1 cellular context compared by ENCODE assay signal in genomic region chrX:155048997-155049619, GRCh38.
TF ChIP-seq lines count a peak whose summit lies in the region.

No MANE protein-coding gene starts in this region.

TF ChIP-seq in SK-N-SH treated with all-trans-retinoic acid at 6 μM for 48 hours, 23 proteins besides CTCF, POLR2A, EP300 and RAD21 (continued from another document):
- TF ChIP-seq, protein P1, sequence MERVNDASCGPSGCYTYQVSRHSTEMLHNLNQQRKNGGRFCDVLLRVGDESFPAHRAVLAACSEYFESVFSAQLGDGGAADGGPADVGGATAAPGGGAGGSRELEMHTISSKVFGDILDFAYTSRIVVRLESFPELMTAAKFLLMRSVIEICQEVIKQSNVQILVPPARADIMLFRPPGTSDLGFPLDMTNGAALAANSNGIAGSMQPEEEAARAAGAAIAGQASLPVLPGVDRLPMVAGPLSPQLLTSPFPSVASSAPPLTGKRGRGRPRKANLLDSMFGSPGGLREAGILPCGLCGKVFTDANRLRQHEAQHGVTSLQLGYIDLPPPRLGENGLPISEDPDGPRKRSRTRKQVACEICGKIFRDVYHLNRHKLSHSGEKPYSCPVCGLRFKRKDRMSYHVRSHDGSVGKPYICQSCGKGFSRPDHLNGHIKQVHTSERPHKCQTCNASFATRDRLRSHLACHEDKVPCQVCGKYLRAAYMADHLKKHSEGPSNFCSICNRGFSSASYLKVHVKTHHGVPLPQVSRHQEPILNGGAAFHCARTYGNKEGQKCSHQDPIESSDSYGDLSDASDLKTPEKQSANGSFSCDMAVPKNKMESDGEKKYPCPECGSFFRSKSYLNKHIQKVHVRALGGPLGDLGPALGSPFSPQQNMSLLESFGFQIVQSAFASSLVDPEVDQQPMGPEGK (CRISPR knock-in tag; IDR thresholded peaks at IDR 0.05; ENCODE audit: borderline replicate concordance) = no peak
- no peak for TF ChIP-seq OSR1 (CRISPR knock-in tag; IDR thresholded peaks at IDR 0.05)
- TF ChIP-seq, protein P2, sequence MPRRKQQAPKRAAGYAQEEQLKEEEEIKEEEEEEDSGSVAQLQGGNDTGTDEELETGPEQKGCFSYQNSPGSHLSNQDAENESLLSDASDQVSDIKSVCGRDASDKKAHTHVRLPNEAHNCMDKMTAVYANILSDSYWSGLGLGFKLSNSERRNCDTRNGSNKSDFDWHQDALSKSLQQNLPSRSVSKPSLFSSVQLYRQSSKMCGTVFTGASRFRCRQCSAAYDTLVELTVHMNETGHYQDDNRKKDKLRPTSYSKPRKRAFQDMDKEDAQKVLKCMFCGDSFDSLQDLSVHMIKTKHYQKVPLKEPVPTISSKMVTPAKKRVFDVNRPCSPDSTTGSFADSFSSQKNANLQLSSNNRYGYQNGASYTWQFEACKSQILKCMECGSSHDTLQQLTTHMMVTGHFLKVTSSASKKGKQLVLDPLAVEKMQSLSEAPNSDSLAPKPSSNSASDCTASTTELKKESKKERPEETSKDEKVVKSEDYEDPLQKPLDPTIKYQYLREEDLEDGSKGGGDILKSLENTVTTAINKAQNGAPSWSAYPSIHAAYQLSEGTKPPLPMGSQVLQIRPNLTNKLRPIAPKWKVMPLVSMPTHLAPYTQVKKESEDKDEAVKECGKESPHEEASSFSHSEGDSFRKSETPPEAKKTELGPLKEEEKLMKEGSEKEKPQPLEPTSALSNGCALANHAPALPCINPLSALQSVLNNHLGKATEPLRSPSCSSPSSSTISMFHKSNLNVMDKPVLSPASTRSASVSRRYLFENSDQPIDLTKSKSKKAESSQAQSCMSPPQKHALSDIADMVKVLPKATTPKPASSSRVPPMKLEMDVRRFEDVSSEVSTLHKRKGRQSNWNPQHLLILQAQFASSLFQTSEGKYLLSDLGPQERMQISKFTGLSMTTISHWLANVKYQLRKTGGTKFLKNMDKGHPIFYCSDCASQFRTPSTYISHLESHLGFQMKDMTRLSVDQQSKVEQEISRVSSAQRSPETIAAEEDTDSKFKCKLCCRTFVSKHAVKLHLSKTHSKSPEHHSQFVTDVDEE (CRISPR knock-in tag; IDR thresholded peaks at IDR 0.05) = no peak
- TF ChIP-seq ZFP30 (CRISPR knock-in tag; IDR thresholded peaks at IDR 0.05) = no peak
- TF ChIP-seq CSDC2 (CRISPR knock-in tag; IDR thresholded peaks at IDR 0.05) = no peak
- TF ChIP-seq ZC3H10 (CRISPR knock-in tag; IDR thresholded peaks at IDR 0.05) = no peak
- no peak for TF ChIP-seq PPARA (CRISPR knock-in tag; IDR thresholded peaks at IDR 0.05; ENCODE audit: borderline replicate concordance)
- TF ChIP-seq ZNF8 (CRISPR knock-in tag; IDR thresholded peaks at IDR 0.05) = no peak
- no peak for TF ChIP-seq TCF4 (CRISPR knock-in tag; IDR thresholded peaks at IDR 0.05; ENCODE audit: borderline replicate concordance)
- TF ChIP-seq SNAI2 (CRISPR knock-in tag; IDR thresholded peaks at IDR 0.05) = no peak
